In genomic region chr1:110034040-110034450, GRCh38 we compare ENCODE assay signal across 8 cellular contexts. TPM values are rescaled to one million over a fixed set of nuclear protein-coding genes. Genes with fewer than 3 reads are reported as not detected.
DNase-seq lines count a peak whose midpoint lies in the region; ATAC-seq, FAIRE-seq and TF ChIP-seq lines count a peak whose summit lies in the region.

No MANE protein-coding gene starts in this region.

- H3K9ac ChIP-seq in H9 (ENCODE audit: extremely low read depth, insufficient read length, low read length), result peak overlapping the region; percentile 42

- POLR2A ChIA-PET in WTC11 (lab: Charles Lee), result interaction anchor here (0.9 to 1.4 kb wide), 4 partner anchors 20 to 220 kb away, joined by 3 to 4 read pairs (median 4); no protein-coding TSS in a partner anchor

- FAIRE-seq in small intestine (lab: Jason Lieb, UNC), result no peak

- H3K56ac ChIP-seq in H9 (ENCODE audit: insufficient read length, low read depth, low read length), result no peak overlapping the region

- CTCF ChIA-PET in WTC11 (lab: Charles Lee), result interaction anchor here (0.7 to 3.8 kb wide), 18 partner anchors 9 to 501 kb away, joined by 3 to 42 read pairs (median 5); partner anchors contain the start of genes AHCYL1, SLC6A17 and UBL4B

- H3K36me3 ChIP-seq in small intestine (ENCODE audit: control insufficient read depth in 2 of 2, insufficient read depth in 2 of 2, low read length in 2 of 2), result peaks cover 0 to 5% of the 10 kb centered on the region in 2 donors

- peak overlapping the region; percentile 34 for H4K5ac ChIP-seq in H9 (ENCODE audit: insufficient read length, low read depth, low read length)

- H3K79me2 ChIP-seq in H9 (ENCODE audit: insufficient read depth, low read length), result peaks cover 6% of the 10 kb centered on the region; the same call in 1 of the 2 replicates

- intact Hi-C loops in right cardiac atrium (cut with DNase I), result no loop called here

- no peak overlapping the region for H2BK12ac ChIP-seq in H9 (ENCODE audit: insufficient read length, low read depth, low read length)

- H3K4me1 ChIP-seq in H9 (ENCODE audit: insufficient read depth, low read length) (peaks cover 3% of the 10 kb centered on the region; the same call in 1 of the 2 replicates), right cardiac atrium (ENCODE audit: control insufficient read depth, insufficient read depth, low read length) (no peaks in the 10 kb centered on the region), small intestine (ENCODE audit: control insufficient read depth in 2 of 2, insufficient read depth in 1 of 2, low read depth in 1 of 2, low read length in 1 of 2) (peaks cover 0 to 3% of the 10 kb centered on the region in 2 donors)

- H3K9me3 Mint-ChIP-seq in H9 (no peaks in the 10 kb centered on the region), WTC11 (0 out of 2 replicates have a peak, but pooled peaks cover 6% of the 10 kb centered on the region)

- peak overlapping the region; percentile 30 for H3T11ph ChIP-seq in H9 (ENCODE audit: low read length)

- no peak overlapping the region for H3K23ac ChIP-seq in H9 (ENCODE audit: insufficient read length, low read depth, low read length)

- H4K91ac ChIP-seq in H9 (ENCODE audit: insufficient read length, low read depth, low read length), result no peak overlapping the region

- no peak overlapping the region for H2BK20ac ChIP-seq in H9 (ENCODE audit: low read depth, low read length, poor library complexity, severe bottlenecking)

- no peak overlapping the region for H3K4ac ChIP-seq in H9 (ENCODE audit: low read depth, low read length)

- no peak overlapping the region for H2BK15ac ChIP-seq in H9 (ENCODE audit: low read depth, low read length)

- TF ChIP-seq CTCF in H9 (conservative IDR thresholded peaks at IDR 0.05) (no peak), WTC11 (IDR thresholded peaks at IDR 0.05) (no peak)

- H3K79me1 ChIP-seq in H9 (ENCODE audit: insufficient read depth, low read depth, low read length, poor library complexity, severe bottlenecking), result no peaks in the 10 kb centered on the region

- no peaks in the 10 kb centered on the region for H3K9me3 ChIP-seq in H9 (ENCODE audit: control insufficient read depth, low read depth, low read length)
- no peaks in the 10 kb centered on the region for H3K9me3 ChIP-seq in right cardiac atrium (ENCODE audit: control insufficient read depth, low read length)
- H3K9me3 ChIP-seq in small intestine (ENCODE audit: control insufficient read depth, low read depth), result no peaks in the 10 kb centered on the region

- no peak overlapping the region for H3K18ac ChIP-seq in H9 (ENCODE audit: insufficient read length, low read depth, low read length)

- H3K4me2 ChIP-seq in H9 (ENCODE audit: insufficient read depth, insufficient read length, low read length), result peak overlapping the region; percentile 98

- H4K20me1 ChIP-seq in H9 (ENCODE audit: control insufficient read depth, insufficient read depth, insufficient read length), result peaks cover 2% of the 10 kb centered on the region

- no peak overlapping the region for H3K14ac ChIP-seq in H9 (ENCODE audit: insufficient read depth, low read length)

- H4K8ac ChIP-seq in H9 (replicated peaks; ENCODE audit: insufficient read length, low read depth, low read length), result peak overlapping the region; percentile 77

- H3K4me3 Mint-ChIP-seq in H9 (peak overlapping the region; percentile 83 to 90), WTC11 (peak overlapping the region; percentile 92)

- H3K27me3 ChIP-seq in H9 (ENCODE audit: insufficient read depth, low read length) (no peaks in the 10 kb centered on the region), right cardiac atrium (ENCODE audit: control insufficient read depth, insufficient read depth) (no peaks in the 10 kb centered on the region), small intestine (ENCODE audit: control insufficient read depth in 2 of 2, insufficient read depth in 2 of 2, low read length in 2 of 2) (no peaks in the 10 kb centered on the region)

- ATAC-seq in WTC11 (no peak), right cardiac atrium (no peak)

- H3K4me1 Mint-ChIP-seq in H9 (peaks cover 23 to 40% of the 10 kb centered on the region in 2 experiments), WTC11 (peaks cover 33% of the 10 kb centered on the region)

- H3K27me3 Mint-ChIP-seq in H9 (ENCODE audit: low read depth) (no peaks in the 10 kb centered on the region), WTC11 (ENCODE audit: low read depth) (no peaks in the 10 kb centered on the region)

- WGBS in H9 (ENCODE audit: extremely low coverage, insufficient read length, low lambda C conversion rate), result no CpG with 5 or more reads among the region's 4 CpGs
- 63% methylated on average over 4 of the region's 4 CpGs for WGBS in right cardiac atrium
- WGBS in small intestine, 3 donors, result 47 to 55% (median 51%) methylated on average over 4 of the region's 4 CpGs

- no peak overlapping the region for H3K27ac ChIP-seq in H9 (ENCODE audit: insufficient read length, low read depth, low read length)
- H3K27ac ChIP-seq in right cardiac atrium (ENCODE audit: low read length), result no peak overlapping the region
- peak overlapping the region; percentile 44 to 81 for H3K27ac ChIP-seq in small intestine (ENCODE audit: low read depth in 1 of 2, low read length in 1 of 2)

- no peak overlapping the region for H2AK5ac ChIP-seq in H9 (ENCODE audit: insufficient read length, low read length)

- H3K36me3 Mint-ChIP-seq in H9 (ENCODE audit: insufficient read depth in 1 of 3, low read depth in 3 of 3), result peaks cover 12 to 17% (median 14%) of the 10 kb centered on the region in 3 experiments
- peaks cover 19% of the 10 kb centered on the region for H3K36me3 Mint-ChIP-seq in WTC11

- no peak overlapping the region for H2BK5ac ChIP-seq in H9 (ENCODE audit: insufficient read length, low read length)

- no peak overlapping the region for H2BK120ac ChIP-seq in H9 (ENCODE audit: low read depth, low read length, poor library complexity, severe bottlenecking)

- no peak overlapping the region for H2AFZ ChIP-seq in H9 (ENCODE audit: low read length)

- peaks cover 7% of the 10 kb centered on the region for H3K23me2 ChIP-seq in H9 (ENCODE audit: insufficient read length, low read depth, low read length, poor library complexity, severe bottlenecking)

- H3K4me3 ChIP-seq in right cardiac atrium (ENCODE audit: low read length) (peak overlapping the region; percentile 95), small intestine (ENCODE audit: low read depth in 1 of 2, low read length in 2 of 2) (peak overlapping the region in 1 of 2 donors; percentile 97)

- DNase-seq in H9 (no peak), WTC11 (ENCODE audit: low spot score) (no peak), right cardiac atrium (no peak), small intestine (no peak), SIG-M5 (lab: John Stamatoyannopoulos, UW) (no peak), medulla oblongata (ENCODE audit: extremely low spot score) (no peak), CD1c-positive myeloid dendritic cell (ENCODE audit: extremely low spot score) (no peak), mucosa of gallbladder (ENCODE audit: low spot score) (no peak)

- H3K27ac Mint-ChIP-seq in H9 (peak overlapping the region; percentile 53 to 85 (median 77); a peak in 6 of 7 replicates), WTC11 (peak overlapping the region; percentile 95)

TF ChIP-seq in WTC11, 78 proteins besides CTCF, POLR2A, EP300 and RAD21 (continues in another document):
- TF ChIP-seq TCF7 (CRISPR knock-in tag; IDR thresholded peaks at IDR 0.05; ENCODE audit: low read depth), result no peak
- TF ChIP-seq ZNF263 (CRISPR knock-in tag; IDR thresholded peaks at IDR 0.05; ENCODE audit: low read depth), result no peak
- no peak for TF ChIP-seq ZNF281 (CRISPR knock-in tag; IDR thresholded peaks at IDR 0.05)
- TF ChIP-seq MAX (CRISPR knock-in tag; IDR thresholded peaks at IDR 0.05), result no peak
- TF ChIP-seq ZNF232 (CRISPR knock-in tag; IDR thresholded peaks at IDR 0.05), result no peak
- TF ChIP-seq ATF3 (CRISPR knock-in tag; conservative IDR thresholded peaks at IDR 0.05), result no peak

RNA-seq across cellular contexts. Expression of gene STRIP1, which starts 0.4 kb away (rescaled TPM):
- total RNA-seq in H9 (2021) (38.9 and 43.6 TPM in 2 replicates), WTC11 (2021) (36.8 to 42.8 TPM (median 38.2 TPM) in 3 replicates), right cardiac atrium (10 to 100 TPM; 17.9 to 20.5 (median 18.8) TPM), mucosa of gallbladder (39.4 TPM)
- polyA plus RNA-seq in right cardiac atrium (10.8 TPM), small intestine (10 to 100 TPM; 15.1 to 18.3 (median 18.3) TPM)

RNA-seq across cellular contexts. Expression of gene ALX3, which starts 36.4 kb away (rescaled TPM):
- total RNA-seq in H9 (2021), result not detected in 2 replicates
- total RNA-seq in WTC11 (2021), result 0.09 to 0.15 TPM in 2 of 3 replicates, not detected in the other
- not detected for total RNA-seq in right cardiac atrium
- polyA plus RNA-seq in right cardiac atrium, result 0.07 TPM
- under 1 TPM in 1 of 3 donors, not detected in 2; 0.09 TPM for polyA plus RNA-seq in small intestine
- not detected for total RNA-seq in mucosa of gallbladder

RNA-seq across cellular contexts. Expression of gene AHCYL1, which starts 49.5 kb away (rescaled TPM):
- total RNA-seq in H9 (2021) (86.0 and 89.0 TPM in 2 replicates), WTC11 (2021) (92.1 to 99.4 TPM (median 98.6 TPM) in 3 replicates), right cardiac atrium (10 to 100 TPM; 37.4 to 49.6 (median 43.8) TPM), mucosa of gallbladder (166 TPM)
- polyA plus RNA-seq in right cardiac atrium (27.7 TPM), small intestine (100 to 1,000 TPM in 2 of 3 donors, 10 to 100 TPM in 1; 67.6 to 159 (median 111) TPM)

Comparison
In these comparisons a context has a peak if more than half of its experiments do, and no peak if none do; other contexts are left out.
1. H3K27ac ChIP-seq: peak in small intestine (2 of 2); none in H9 (single experiment) and right cardiac atrium (single experiment).